In the genomic region with DNA sequence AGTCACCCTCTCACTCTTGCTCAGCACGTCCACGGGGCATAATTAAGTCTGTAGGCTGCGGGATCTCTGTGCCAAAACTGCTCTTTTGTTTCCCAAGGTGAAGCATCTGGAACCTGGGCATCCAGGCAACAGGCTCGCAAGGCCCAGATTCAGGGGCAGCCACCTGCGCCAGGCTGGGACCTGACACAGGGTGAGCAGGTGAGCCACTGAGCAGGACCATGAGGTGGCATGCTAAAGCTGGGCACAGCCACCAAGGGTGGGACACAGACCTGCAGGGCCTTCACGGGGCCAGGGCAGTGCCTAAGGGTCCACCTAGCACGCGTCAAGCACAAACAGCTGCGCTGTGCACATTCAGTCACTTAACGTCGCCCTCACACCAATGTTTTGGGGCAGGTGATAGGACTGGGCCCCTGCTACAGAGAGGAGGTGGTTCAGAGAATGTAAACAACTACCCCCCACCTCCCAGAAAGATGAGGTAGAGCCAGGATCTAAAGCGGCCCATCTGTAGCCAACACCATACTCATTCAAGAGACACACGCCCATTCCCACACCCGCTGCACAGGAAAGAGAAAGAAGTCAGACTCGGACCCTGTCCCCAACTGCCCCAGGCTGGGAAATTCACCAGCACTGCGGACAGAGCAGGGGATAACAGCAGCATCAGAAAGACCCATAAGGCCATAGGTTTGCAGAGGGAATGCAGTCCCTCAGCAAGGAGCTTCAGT, we compare ENCODE assay signal across 20 cellular contexts. TPM values are rescaled to one million over a fixed set of nuclear protein-coding genes. Genes with fewer than 3 reads are reported as not detected.
DNase-seq lines count a peak whose midpoint lies in the region; TF ChIP-seq lines count a peak whose summit lies in the region.
"Had no signal": no experiment of that assay in that cellular context is flagged by ENCODE, and none has a peak within 500 bp of the region (broad histone marks: within the 10 kb centered on the region; RNA-seq: fewer than 3 reads in every experiment).

No MANE protein-coding gene starts in this region.

- no peak for TF ChIP-seq RAD21 in Ishikawa (IDR thresholded peaks at IDR 0.05; ENCODE audit: low read depth)

- H3K9me3 Mint-ChIP-seq in T-helper 2 cell treated with Interferon-gamma antibody and Interleukin-4, amounts not matched to agents 5 μg/mL and 100 μg/mL, for 36 hours = no peaks in the 10 kb centered on the region
- H3K9me3 Mint-ChIP-seq in osteocyte (ENCODE audit: unreplicated experiment) = no peaks in the 10 kb centered on the region
- H3K9me3 Mint-ChIP-seq in endothelial cell (ENCODE audit: unreplicated experiment) = no peaks in the 10 kb centered on the region
- H3K9me3 Mint-ChIP-seq: activated naive CD4-positive, alpha-beta T cell treated with anti-CD3 and anti-CD28 coated beads, Interleukin-2, amount 50 U/mL, for 72 hours; CD4-positive, alpha-beta memory T cell; stimulated activated naive CD8-positive, alpha-beta T cell treated with anti-CD3 and anti-CD28 coated beads, Interleukin-15, Interleukin-2, amounts not matched to agents 100 ng/mL and 50 ng/mL, for 24 hours had no signal

- H3K27me3 Mint-ChIP-seq in T-helper 2 cell treated with Interferon-gamma antibody and Interleukin-4, amounts not matched to agents 5 μg/mL and 100 μg/mL, for 36 hours (ENCODE audit: low read depth) = no peaks in the 10 kb centered on the region
- H3K27me3 Mint-ChIP-seq in osteocyte (ENCODE audit: unreplicated experiment) (no peaks in the 10 kb centered on the region), endothelial cell (ENCODE audit: unreplicated experiment) (peaks cover 2% of the 10 kb centered on the region)
- H3K27me3 Mint-ChIP-seq: CD4-positive, alpha-beta memory T cell; naive thymus-derived CD4-positive, alpha-beta T cell; stimulated activated naive CD8-positive, alpha-beta T cell treated with anti-CD3 and anti-CD28 coated beads, Interleukin-15, Interleukin-2, amounts not matched to agents 100 ng/mL and 50 ng/mL, for 24 hours had no signal

- no peak overlapping the region for H3K27ac Mint-ChIP-seq in T-helper 2 cell treated with Interferon-gamma antibody and Interleukin-4, amounts not matched to agents 5 μg/mL and 100 μg/mL, for 36 hours
- H3K27ac Mint-ChIP-seq in osteocyte (ENCODE audit: unreplicated experiment) (peak overlapping the region; percentile 31), endothelial cell (ENCODE audit: unreplicated experiment) (no peak overlapping the region)
- H3K27ac Mint-ChIP-seq: stimulated activated naive CD8-positive, alpha-beta T cell treated with anti-CD3 and anti-CD28 coated beads, Interleukin-15, Interleukin-2, amounts not matched to agents 100 ng/mL and 50 ng/mL, for 24 hours had no signal

- TF ChIP-seq CTCF in osteocyte (IDR thresholded peaks at IDR 0.05) = no peak
- TF ChIP-seq CTCF in endothelial cell (IDR thresholded peaks at IDR 0.05; ENCODE audit: unreplicated experiment) = no peak

- no peak for TF ChIP-seq EP300 in Ishikawa (IDR thresholded peaks at IDR 0.05; ENCODE audit: borderline replicate concordance)

- no peak overlapping the region for H3K4me3 Mint-ChIP-seq in T-helper 2 cell treated with Interferon-gamma antibody and Interleukin-4, amounts not matched to agents 5 μg/mL and 100 μg/mL, for 36 hours
- peak overlapping the region; percentile 32 for H3K4me3 Mint-ChIP-seq in osteocyte (ENCODE audit: unreplicated experiment)
- H3K4me3 Mint-ChIP-seq in endothelial cell (ENCODE audit: unreplicated experiment) = no peak overlapping the region
- H3K4me3 Mint-ChIP-seq: naive thymus-derived CD4-positive, alpha-beta T cell; stimulated activated naive CD8-positive, alpha-beta T cell treated with anti-CD3 and anti-CD28 coated beads, Interleukin-15, Interleukin-2, amounts not matched to agents 100 ng/mL and 50 ng/mL, for 24 hours had no signal

- peaks cover 13% of the 10 kb centered on the region for H3K4me1 Mint-ChIP-seq in T-helper 2 cell treated with Interferon-gamma antibody and Interleukin-4, amounts not matched to agents 5 μg/mL and 100 μg/mL, for 36 hours (ENCODE audit: low read depth)
- peaks cover 76% of the 10 kb centered on the region for H3K4me1 Mint-ChIP-seq in osteocyte (ENCODE audit: unreplicated experiment)
- H3K4me1 Mint-ChIP-seq in endothelial cell (ENCODE audit: unreplicated experiment) = peaks cover 48% of the 10 kb centered on the region

- DNase-seq in T-helper 2 cell treated with Interferon-gamma antibody and Interleukin-4, amounts not matched to agents 5 μg/mL and 100 μg/mL, for 36 hours (ENCODE audit: low spot score) = peak; percentile 3
- DNase-seq in T-helper 2 cell (no peak), ecto neural progenitor cell (ENCODE audit: low spot score) (peak; percentile 46), osteocyte (ENCODE audit: extremely low spot score, unreplicated experiment) (peak; percentile 73), endothelial cell (ENCODE audit: low spot score) (no peak), MV-4-11 (lab: John Stamatoyannopoulos, UW) (no peak), NCI-H748 (lab: John Stamatoyannopoulos, UW; ENCODE audit: unreplicated experiment) (no peak)
- DNase-seq: activated CD4-positive, alpha-beta T cell treated with anti-CD3 and anti-CD28 coated beads for 1 hour; activated T-cell treated with anti-CD3 and anti-CD28 coated beads for 4 hours; CD4-positive, alpha-beta memory T cell; DND-41; KG1; lower lobe of right lung; NCI-H1092; Right ventricle myocardium superior; T-helper 9 cell had no signal

- no peaks in the 10 kb centered on the region for H3K36me3 Mint-ChIP-seq in T-helper 2 cell treated with Interferon-gamma antibody and Interleukin-4, amounts not matched to agents 5 μg/mL and 100 μg/mL, for 36 hours (ENCODE audit: low read depth)
- H3K36me3 Mint-ChIP-seq in osteocyte (ENCODE audit: unreplicated experiment) = no peaks in the 10 kb centered on the region
- H3K36me3 Mint-ChIP-seq in endothelial cell (ENCODE audit: low read depth, unreplicated experiment) = no peaks in the 10 kb centered on the region
- H3K36me3 Mint-ChIP-seq: activated naive CD4-positive, alpha-beta T cell treated with anti-CD3 and anti-CD28 coated beads, Interleukin-2, amount 50 U/mL, for 72 hours; CD4-positive, alpha-beta memory T cell had no signal

TF ChIP-seq in Ishikawa, 13 proteins besides CTCF, POLR2A, EP300 and RAD21:
- TF ChIP-seq, protein P1, sequence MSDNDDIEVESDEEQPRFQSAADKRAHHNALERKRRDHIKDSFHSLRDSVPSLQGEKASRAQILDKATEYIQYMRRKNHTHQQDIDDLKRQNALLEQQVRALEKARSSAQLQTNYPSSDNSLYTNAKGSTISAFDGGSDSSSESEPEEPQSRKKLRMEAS (IDR thresholded peaks at IDR 0.05) = 0 out of 2 replicates have a peak, but pooled peaks have one; percentile 5
- TF ChIP-seq EGR1 (IDR thresholded peaks at IDR 0.05) = no peak

RNA-seq across cellular contexts. Expression of a gene that starts 16.3 kb away (rescaled TPM):
- total RNA-seq in osteocyte = 35.1 and 35.8 TPM in 2 replicates
- 25.0 TPM for total RNA-seq in endothelial cell (ENCODE audit: unreplicated experiment)

Comparison
In these comparisons a context has a peak if more than half of its experiments do, and no peak if none do; other contexts are left out.
1. DNase-seq: peak in T-helper 2 cell treated with Interferon-gamma antibody and Interleukin-4, amounts not matched to agents 5 μg/mL and 100 μg/mL, for 36 hours (single experiment), ecto neural progenitor cell (single experiment) and osteocyte (single experiment); none in T-helper 2 cell (0 of 5), endothelial cell (single experiment), MV-4-11 (single experiment) and NCI-H748 (single experiment).